11 cellular contexts compared by ENCODE assay signal in the genomic region with DNA sequence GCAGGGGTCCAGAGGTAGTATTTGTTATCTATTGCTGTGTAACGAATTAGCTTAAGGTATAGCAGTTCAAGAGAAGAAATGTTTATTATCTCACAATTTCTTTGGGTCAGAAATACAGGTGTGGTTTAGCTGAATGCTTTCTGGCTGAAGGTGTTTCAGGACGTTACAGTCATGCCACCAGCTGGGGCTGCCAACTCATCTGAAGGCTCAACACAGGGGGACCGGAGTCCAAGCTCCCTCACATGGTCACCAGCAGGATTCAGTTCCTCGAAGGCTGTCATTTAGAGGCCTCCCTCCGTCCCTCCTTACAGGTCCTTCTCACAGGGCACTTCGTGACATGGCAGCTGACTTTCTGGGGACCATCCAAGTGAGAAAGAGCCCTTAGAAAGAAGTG. TPM values are rescaled to one million over a fixed set of nuclear protein-coding genes. Genes with fewer than 3 reads are reported as not detected.
DNase-seq lines count a peak whose midpoint lies in the region; ATAC-seq, FAIRE-seq and TF ChIP-seq lines count a peak whose summit lies in the region.
"Had no signal": no experiment of that assay in that cellular context is flagged by ENCODE, and none has a peak within 500 bp of the region (broad histone marks: within the 10 kb centered on the region; RNA-seq: fewer than 3 reads in every experiment).

No MANE protein-coding gene starts in this region.

- ATAC-seq in GM23338 (no peak), PC-3 (no peak)

- peaks cover 11% of the 10 kb centered on the region; the same call in 1 of the 2 replicates for H3F3A ChIP-seq in GM23338 (replicated peaks; ENCODE audit: low read depth)
- no peaks in the 10 kb centered on the region for H3F3A ChIP-seq in PC-3 (ENCODE audit: low read length, unreplicated experiment)

- TF ChIP-seq CTCF in GM12865 (IDR thresholded peaks at IDR 0.05; ENCODE audit: insufficient read depth, low read depth, low read length, missing control alignments) (no peak), GM23338 (conservative IDR thresholded peaks at IDR 0.05; ENCODE audit: low read depth in 2 of 2) (no peak), PC-3 (conservative IDR thresholded peaks at IDR 0.05; ENCODE audit: low read depth, low read length) (no peak)

- CTCF ChIA-PET in PC-3 (lab: Charles Lee) = no interaction called here

- H3K9me3 Mint-ChIP-seq in GM23338 = peaks cover 3% of the 10 kb centered on the region; the same call in 2 of the 3 replicates
- H3K9me3 Mint-ChIP-seq: T-cell had no signal

- H3K4me2 ChIP-seq in GM23338 (peak overlapping the region; percentile 58; the same call in 1 of the 2 replicates), PC-3 (ENCODE audit: low read length) (no peak overlapping the region)

- H3K4me3 ChIP-seq in GM12865 (ENCODE audit: low read depth, low read length) = peak overlapping the region; percentile 31
- H3K4me3 ChIP-seq in GM23338 = no peak overlapping the region
- H3K4me3 ChIP-seq in PC-3 (ENCODE audit: low read length) = no peak overlapping the region
- no peak overlapping the region for H3K4me3 ChIP-seq in mucosa of stomach (ENCODE audit: low read length)

- H3K4me1 ChIP-seq in GM23338 (ENCODE audit: insufficient read depth) (peaks cover 25% of the 10 kb centered on the region), PC-3 (ENCODE audit: insufficient read depth, low read length) (peaks cover 8% of the 10 kb centered on the region), mucosa of stomach (ENCODE audit: control insufficient read depth, insufficient read depth, low read length) (peaks cover 20% of the 10 kb centered on the region)

- no peak overlapping the region for H2AFZ ChIP-seq in GM23338
- H2AFZ ChIP-seq in PC-3 (ENCODE audit: low read length) = 0 out of 2 replicates have a peak overlapping the region, but pooled peaks have one; percentile 61

- H3K4me3 Mint-ChIP-seq in GM23338 = no peak overlapping the region

- intact Hi-C loops in PC-3 (cut with micrococcal nuclease) = loop anchor here (1.0 kb wide), 1 partner anchor 112 kb away; no protein-coding TSS in a partner anchor

- no peaks in the 10 kb centered on the region for H3K9me3 ChIP-seq in PC-3 (ENCODE audit: low read length)
- no peaks in the 10 kb centered on the region for H3K9me3 ChIP-seq in mucosa of stomach (ENCODE audit: control insufficient read depth, low read length)

- no peaks in the 10 kb centered on the region for H4K20me1 ChIP-seq in GM23338 (replicated peaks; ENCODE audit: insufficient read depth)
- no peaks in the 10 kb centered on the region for H4K20me1 ChIP-seq in PC-3 (ENCODE audit: low read length)

- peak overlapping the region; percentile 71 for H3K27ac ChIP-seq in GM23338 (ENCODE audit: low read depth)
- no peak overlapping the region for H3K27ac ChIP-seq in PC-3 (ENCODE audit: low read length)

- H3K36me3 ChIP-seq in GM23338 (ENCODE audit: insufficient read depth) (no peaks in the 10 kb centered on the region), PC-3 (ENCODE audit: low read depth, low read length) (no peaks in the 10 kb centered on the region), mucosa of stomach (ENCODE audit: control insufficient read depth, insufficient read depth, low read length) (no peaks in the 10 kb centered on the region)

- POLR2A ChIA-PET in PC-3 (lab: Charles Lee; ENCODE audit: unreplicated experiment) = no interaction called here

- H3K9me2 ChIP-seq in GM23338 (ENCODE audit: insufficient read depth) (no peaks in the 10 kb centered on the region), PC-3 (replicated peaks; ENCODE audit: low read length) (no peaks in the 10 kb centered on the region)

- BruUV-seq in PC-3 (replicated peaks; lab: Mats Ljungman, UMichigan) = no TSS peak

- FAIRE-seq in HTR-8/SVneo (lab: Jason Lieb, UNC) = no peak
- FAIRE-seq: endometrium had no signal

- H3K9ac ChIP-seq in PC-3 (ENCODE audit: low read length) = no peak overlapping the region
- H3K9ac ChIP-seq in mucosa of stomach (ENCODE audit: low read length) = peak overlapping the region; percentile 56

- DNase-seq in GM12865 (ENCODE audit: low read depth) (peak; percentile 35), GM23338 (ENCODE audit: low spot score) (no peak), PC-3 (no peak), HTR-8/SVneo (ENCODE audit: insufficient read length, low spot score) (no peak), cerebellar nuclear complex (lab: John Stamatoyannopoulos, UW) (no peak), NCI-H2081 (lab: John Stamatoyannopoulos, UW) (no peak), CD1c-positive myeloid dendritic cell (ENCODE audit: extremely low spot score) (no peak)
- DNase-seq: NCI-H2029 treated with DMSO at 0.1 percent for 48 hours had no signal

- H3K27me3 ChIP-seq in GM23338 (ENCODE audit: insufficient read depth) (no peaks in the 10 kb centered on the region), PC-3 (ENCODE audit: low read length) (no peaks in the 10 kb centered on the region), mucosa of stomach (ENCODE audit: control insufficient read depth, insufficient read depth, low read length) (no peaks in the 10 kb centered on the region)

- peaks cover 36% of the 10 kb centered on the region for H3K4me1 Mint-ChIP-seq in GM23338

- peak overlapping the region; percentile 91 for H3K27ac Mint-ChIP-seq in GM23338

- peaks cover 5% of the 10 kb centered on the region for H3K27me3 Mint-ChIP-seq in GM23338 (ENCODE audit: insufficient read depth, low read depth, poor library complexity)

- H3K36me3 Mint-ChIP-seq in GM23338 (ENCODE audit: low read depth) = peaks cover 2% of the 10 kb centered on the region; the same call in 1 of the 3 replicates
- H3K36me3 Mint-ChIP-seq: T-cell had no signal

- peaks cover 13% of the 10 kb centered on the region; the same call in 1 of the 2 replicates for H3K79me2 ChIP-seq in GM23338 (replicated peaks; ENCODE audit: insufficient read depth)
- H3K79me2 ChIP-seq in PC-3 (ENCODE audit: low read length) = no peaks in the 10 kb centered on the region

TF ChIP-seq in GM23338, 12 proteins besides CTCF, POLR2A, EP300 and RAD21 (continues in another document):
- TF ChIP-seq ZNF114 (CRISPR knock-in tag; IDR thresholded peaks at IDR 0.05) = no peak
- no peak for TF ChIP-seq STAT1 (IDR thresholded peaks at IDR 0.05; ENCODE audit: unreplicated experiment)
- TF ChIP-seq EZH2 (IDR thresholded peaks at IDR 0.05; ENCODE audit: low read depth, unreplicated experiment) = no peak
- TF ChIP-seq CREB1 (CRISPR knock-in tag; IDR thresholded peaks at IDR 0.05; ENCODE audit: low read depth) = no peak
- TF ChIP-seq, protein P1, sequence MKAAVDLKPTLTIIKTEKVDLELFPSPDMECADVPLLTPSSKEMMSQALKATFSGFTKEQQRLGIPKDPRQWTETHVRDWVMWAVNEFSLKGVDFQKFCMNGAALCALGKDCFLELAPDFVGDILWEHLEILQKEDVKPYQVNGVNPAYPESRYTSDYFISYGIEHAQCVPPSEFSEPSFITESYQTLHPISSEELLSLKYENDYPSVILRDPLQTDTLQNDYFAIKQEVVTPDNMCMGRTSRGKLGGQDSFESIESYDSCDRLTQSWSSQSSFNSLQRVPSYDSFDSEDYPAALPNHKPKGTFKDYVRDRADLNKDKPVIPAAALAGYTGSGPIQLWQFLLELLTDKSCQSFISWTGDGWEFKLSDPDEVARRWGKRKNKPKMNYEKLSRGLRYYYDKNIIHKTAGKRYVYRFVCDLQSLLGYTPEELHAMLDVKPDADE (IDR thresholded peaks at IDR 0.05) = no peak
- no peak for TF ChIP-seq POLR2AphosphoS5 (IDR thresholded peaks at IDR 0.05; ENCODE audit: low read depth)
- TF ChIP-seq JUNB (IDR thresholded peaks at IDR 0.05; ENCODE audit: unreplicated experiment) = no peak
- no peak for TF ChIP-seq NANOG (IDR thresholded peaks at IDR 0.05; ENCODE audit: borderline replicate concordance)
- no peak for TF ChIP-seq ZNF331 (CRISPR knock-in tag; IDR thresholded peaks at IDR 0.05; ENCODE audit: low read depth)
- TF ChIP-seq, protein P2, sequence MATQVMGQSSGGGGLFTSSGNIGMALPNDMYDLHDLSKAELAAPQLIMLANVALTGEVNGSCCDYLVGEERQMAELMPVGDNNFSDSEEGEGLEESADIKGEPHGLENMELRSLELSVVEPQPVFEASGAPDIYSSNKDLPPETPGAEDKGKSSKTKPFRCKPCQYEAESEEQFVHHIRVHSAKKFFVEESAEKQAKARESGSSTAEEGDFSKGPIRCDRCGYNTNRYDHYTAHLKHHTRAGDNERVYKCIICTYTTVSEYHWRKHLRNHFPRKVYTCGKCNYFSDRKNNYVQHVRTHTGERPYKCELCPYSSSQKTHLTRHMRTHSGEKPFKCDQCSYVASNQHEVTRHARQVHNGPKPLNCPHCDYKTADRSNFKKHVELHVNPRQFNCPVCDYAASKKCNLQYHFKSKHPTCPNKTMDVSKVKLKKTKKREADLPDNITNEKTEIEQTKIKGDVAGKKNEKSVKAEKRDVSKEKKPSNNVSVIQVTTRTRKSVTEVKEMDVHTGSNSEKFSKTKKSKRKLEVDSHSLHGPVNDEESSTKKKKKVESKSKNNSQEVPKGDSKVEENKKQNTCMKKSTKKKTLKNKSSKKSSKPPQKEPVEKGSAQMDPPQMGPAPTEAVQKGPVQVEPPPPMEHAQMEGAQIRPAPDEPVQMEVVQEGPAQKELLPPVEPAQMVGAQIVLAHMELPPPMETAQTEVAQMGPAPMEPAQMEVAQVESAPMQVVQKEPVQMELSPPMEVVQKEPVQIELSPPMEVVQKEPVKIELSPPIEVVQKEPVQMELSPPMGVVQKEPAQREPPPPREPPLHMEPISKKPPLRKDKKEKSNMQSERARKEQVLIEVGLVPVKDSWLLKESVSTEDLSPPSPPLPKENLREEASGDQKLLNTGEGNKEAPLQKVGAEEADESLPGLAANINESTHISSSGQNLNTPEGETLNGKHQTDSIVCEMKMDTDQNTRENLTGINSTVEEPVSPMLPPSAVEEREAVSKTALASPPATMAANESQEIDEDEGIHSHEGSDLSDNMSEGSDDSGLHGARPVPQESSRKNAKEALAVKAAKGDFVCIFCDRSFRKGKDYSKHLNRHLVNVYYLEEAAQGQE (IDR thresholded peaks at IDR 0.05; ENCODE audit: unreplicated experiment) = no peak
- no peak for TF ChIP-seq EZH2phosphoT487 (IDR thresholded peaks at IDR 0.05; ENCODE audit: unreplicated experiment)

RNA-seq across cellular contexts. Expression of a gene that starts 37.5 kb away (rescaled TPM):
- total RNA-seq in GM23338 (2014; rRNA removed; shearing (Covaris generic)) = 569 and 581 TPM in 2 replicates
- polyA plus RNA-seq in GM23338 (2016; fragmentation: Nextera tagmentation; extraction: Ambion mirVana) = 651 and 686 TPM in 2 replicates
- total RNA-seq in PC-3 (2014; rRNA removed) = 32.0 and 32.3 TPM in 2 replicates

Comparison
In these comparisons a context has a peak if more than half of its experiments do, and no peak if none do; other contexts are left out.
1. RNA of a gene that starts 37.5 kb away (total RNA-seq): 569 to 581 TPM in GM23338; 32.0 to 32.3 TPM in PC-3; every median in the first group is over 10 times any median in the second.